ENCODE assay signal across 20 cellular contexts in the genomic region with DNA sequence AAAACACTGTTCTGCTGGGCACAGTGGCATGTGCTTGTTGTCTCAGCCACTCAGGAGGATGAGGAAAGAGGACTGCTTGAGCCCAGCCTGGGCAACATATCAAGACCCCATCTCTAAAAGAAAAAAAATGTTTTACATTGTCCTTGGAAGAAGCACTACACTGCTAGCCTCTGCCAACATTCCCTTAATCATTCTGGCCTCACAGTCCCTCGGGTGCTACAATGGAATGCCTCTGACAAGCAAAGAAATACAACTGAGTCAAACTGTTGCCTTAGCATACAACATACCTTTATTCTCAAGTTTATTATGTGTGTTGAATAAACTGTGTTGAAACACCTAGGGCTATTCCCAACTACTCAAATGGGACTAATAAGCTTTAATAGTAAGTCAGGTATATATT. TPM values are rescaled to one million over a fixed set of nuclear protein-coding genes. Genes with fewer than 3 reads are reported as not detected.
DNase-seq lines count a peak whose midpoint lies in the region; TF ChIP-seq lines count a peak whose summit lies in the region.
"Had no signal": no experiment of that assay in that cellular context is flagged by ENCODE, and none has a peak within 500 bp of the region (broad histone marks: within the 10 kb centered on the region; RNA-seq: fewer than 3 reads in every experiment).

No MANE protein-coding gene starts in this region.

- DNase-seq in GM03348 (ENCODE audit: low spot score) (peak; percentile 8), adipocyte (ENCODE audit: low read depth) (peak; percentile 35), fibroblast of mammary gland (ENCODE audit: low read depth) (peak; percentile 53), skeletal muscle cell (ENCODE audit: low read depth) (peak; percentile 13), caudate nucleus (lab: John Stamatoyannopoulos, UW) (no peak)
- no peak for DNase-seq in activated T-helper 1 cell treated with anti-CD3 and anti-CD28 coated beads, Interleukin-12 subunit alpha, Interleukin-12 subunit beta, Interleukin-2, Interleukin-4 antibody, amounts not matched to agents 30 ng/mL and 10 ng/mL and 1 ng/mL, durations not matched to agents 14 hours and 24 hours and 36 hours (ENCODE audit: low spot score)
- no peak for DNase-seq in stimulated activated CD4-positive, alpha-beta T cell treated with anti-CD3 and anti-CD28 coated beads, Interleukin-2, amount 100 ng/mL, for 48 hours
- DNase-seq: AML-193, DMS79, KBM-7, MV-4-11, NCI-H1417, NCI-H187, NCI-H2227 treated with DMSO at 0.1 percent for 48 hours, NCI-H510A treated with DMSO at 0.1 percent for 48 hours, NCI-H774, OCI-M1, SHP77 had no signal

- no peaks in the 10 kb centered on the region for H3K27me3 ChIP-seq in adipocyte (replicated peaks; ENCODE audit: control insufficient read depth, insufficient read depth, low read length)

- no peaks in the 10 kb centered on the region for H3K27me3 Mint-ChIP-seq in activated T-helper 1 cell treated with anti-CD3 and anti-CD28 coated beads, Interleukin-12 subunit alpha, Interleukin-12 subunit beta, Interleukin-2, Interleukin-4 antibody, amounts not matched to agents 30 ng/mL and 10 ng/mL and 1 ng/mL, durations not matched to agents 14 hours and 24 hours and 36 hours (ENCODE audit: insufficient read depth)

- peaks cover 24% of the 10 kb centered on the region for H3K4me1 ChIP-seq in adipocyte (ENCODE audit: control insufficient read depth, insufficient read depth, low read length)

- no peak for TF ChIP-seq CTCF in fibroblast of mammary gland (conservative IDR thresholded peaks at IDR 0.05; ENCODE audit: control insufficient read depth, insufficient read depth, low read depth, low read length)

- no peak overlapping the region for H3K9ac ChIP-seq in adipocyte (ENCODE audit: low read length)

- H3K4me1 Mint-ChIP-seq in activated T-helper 1 cell treated with anti-CD3 and anti-CD28 coated beads, Interleukin-12 subunit alpha, Interleukin-12 subunit beta, Interleukin-2, Interleukin-4 antibody, amounts not matched to agents 30 ng/mL and 10 ng/mL and 1 ng/mL, durations not matched to agents 14 hours and 24 hours and 36 hours (ENCODE audit: low read depth): peaks cover 10% of the 10 kb centered on the region

- H3K36me3 Mint-ChIP-seq in activated T-helper 1 cell treated with anti-CD3 and anti-CD28 coated beads, Interleukin-12 subunit alpha, Interleukin-12 subunit beta, Interleukin-2, Interleukin-4 antibody, amounts not matched to agents 30 ng/mL and 10 ng/mL and 1 ng/mL, durations not matched to agents 14 hours and 24 hours and 36 hours (ENCODE audit: low read depth): peaks cover 31% of the 10 kb centered on the region

- H3K27ac Mint-ChIP-seq in activated T-helper 1 cell treated with anti-CD3 and anti-CD28 coated beads, Interleukin-12 subunit alpha, Interleukin-12 subunit beta, Interleukin-2, Interleukin-4 antibody, amounts not matched to agents 30 ng/mL and 10 ng/mL and 1 ng/mL, durations not matched to agents 14 hours and 24 hours and 36 hours: no peak overlapping the region

- no peaks in the 10 kb centered on the region for H3K9me3 Mint-ChIP-seq in activated T-helper 1 cell treated with anti-CD3 and anti-CD28 coated beads, Interleukin-12 subunit alpha, Interleukin-12 subunit beta, Interleukin-2, Interleukin-4 antibody, amounts not matched to agents 30 ng/mL and 10 ng/mL and 1 ng/mL, durations not matched to agents 14 hours and 24 hours and 36 hours

- H3K36me3 ChIP-seq in adipocyte (ENCODE audit: control insufficient read depth, insufficient read depth, low read length, severe bottlenecking): peaks cover 44% of the 10 kb centered on the region

- no peak overlapping the region for H3K4me3 ChIP-seq in adipocyte (ENCODE audit: low read length)
- no peak overlapping the region for H3K4me3 ChIP-seq in fibroblast of mammary gland (ENCODE audit: control insufficient read depth, low read depth, low read length)
- H3K4me3 ChIP-seq in skeletal muscle cell (ENCODE audit: low read depth, low read length): no peak overlapping the region
- H3K4me3 ChIP-seq: SK-N-MC had no signal

- intact Hi-C loops in activated T-helper 1 cell treated with anti-CD3 and anti-CD28 coated beads, Interleukin-12 subunit alpha, Interleukin-12 subunit beta, Interleukin-2, Interleukin-4 antibody, amounts not matched to agents 30 ng/mL and 10 ng/mL and 1 ng/mL, durations not matched to agents 14 hours and 24 hours and 36 hours (cut with micrococcal nuclease): loop anchor here (5.0 kb wide), 1 partner anchor 56 kb away; the partner anchor contains the start of gene PSPC1

- H3K9me3 ChIP-seq in adipocyte (ENCODE audit: control insufficient read depth, low read length): no peaks in the 10 kb centered on the region

- H3K4me3 Mint-ChIP-seq in activated T-helper 1 cell treated with anti-CD3 and anti-CD28 coated beads, Interleukin-12 subunit alpha, Interleukin-12 subunit beta, Interleukin-2, Interleukin-4 antibody, amounts not matched to agents 30 ng/mL and 10 ng/mL and 1 ng/mL, durations not matched to agents 14 hours and 24 hours and 36 hours: no peak overlapping the region

- H3K27ac ChIP-seq in caudate nucleus (ENCODE audit: low read depth, low read length): no peak overlapping the region
- H3K27ac ChIP-seq: C4-2B, SK-N-MC had no signal

RNA-seq across cellular contexts. Expression of gene PSPC1, which starts 56.1 kb away (rescaled TPM):
- total RNA-seq in activated T-helper 1 cell treated with anti-CD3 and anti-CD28 coated beads, Interleukin-12 subunit alpha, Interleukin-12 subunit beta, Interleukin-2, Interleukin-4 antibody, amounts not matched to agents 30 ng/mL and 10 ng/mL and 1 ng/mL, durations not matched to agents 14 hours and 24 hours and 36 hours: 79.0 and 82.0 TPM in 2 replicates

Comparison
In these comparisons a context has a peak if more than half of its experiments do, and no peak if none do; other contexts are left out.
1. DNase-seq: peak in GM03348 (single experiment), adipocyte (single experiment), fibroblast of mammary gland (single experiment) and skeletal muscle cell (single experiment); none in activated T-helper 1 cell treated with anti-CD3 and anti-CD28 coated beads, Interleukin-12 subunit alpha, Interleukin-12 subunit beta, Interleukin-2, Interleukin-4 antibody, amounts not matched to agents 30 ng/mL and 10 ng/mL and 1 ng/mL, durations not matched to agents 14 hours and 24 hours and 36 hours (single experiment), caudate nucleus (0 of 61) and stimulated activated CD4-positive, alpha-beta T cell treated with anti-CD3 and anti-CD28 coated beads, Interleukin-2, amount 100 ng/mL, for 48 hours (0 of 2).